In genomic region chr1:234479310-234479559, GRCh38 we compare ENCODE assay signal across 8 cellular contexts. TPM values are rescaled to one million over a fixed set of nuclear protein-coding genes. Genes with fewer than 3 reads are reported as not detected.
DNase-seq lines count a peak whose midpoint lies in the region; ATAC-seq and TF ChIP-seq lines count a peak whose summit lies in the region.

No MANE protein-coding gene starts in this region.

- no peak for DNase-seq in AG09309 (ENCODE audit: low read depth)
- no peak for DNase-seq in IMR-90
- no peak for DNase-seq in central memory CD8-positive, alpha-beta T cell (ENCODE audit: low spot score in 2 of 2)
- DNase-seq in naive thymus-derived CD8-positive, alpha-beta T cell = no peak
- DNase-seq in EL = no peak
- no peak for DNase-seq in AG08396 (ENCODE audit: low spot score)

- dilution Hi-C loops in IMR-90 (cut with HindIII; ENCODE audit: low sequenced_read_pairs, unreplicated experiment) = no loop called here

- 0 out of 2 replicates have a peak, but pooled peaks cover 2% of the 10 kb centered on the region for H3K27me3 ChIP-seq in IMR-90 (ENCODE audit: control insufficient read depth, insufficient read depth, low read length)

- no peak overlapping the region for H3K9ac ChIP-seq in IMR-90 (ENCODE audit: low read depth, low read length)

- peak overlapping the region; percentile 3; the same call in 1 of the 2 replicates for H2AK5ac ChIP-seq in IMR-90 (ENCODE audit: low read depth, low read length)

- no peaks in the 10 kb centered on the region; the same call in none of the 2 replicates for H3K9me1 ChIP-seq in IMR-90 (ENCODE audit: insufficient read depth, low read length)

- no peak for ATAC-seq in IMR-90 (ENCODE audit: low read depth)
- ATAC-seq in central memory CD8-positive, alpha-beta T cell (replicated peaks; ENCODE audit: extremely low read depth, poor library complexity, severe bottlenecking) = no peak
- ATAC-seq in naive thymus-derived CD8-positive, alpha-beta T cell = no peak
- ATAC-seq in GM21515 (IDR thresholded peaks at IDR 0.05; ENCODE audit: unreplicated experiment) = no peak
- ATAC-seq in GM18870 (IDR thresholded peaks at IDR 0.05; ENCODE audit: unreplicated experiment) = no peak

- no peaks in the 10 kb centered on the region for H3K36me3 ChIP-seq in IMR-90 (ENCODE audit: control insufficient read depth, insufficient read depth, low read length)

- CTCF ChIA-PET in IMR-90 (lab: Yijun Ruan, JAX) = no interaction called here

- H3K14ac ChIP-seq in IMR-90 (replicated peaks; ENCODE audit: low read depth, low read length) = no peak overlapping the region

- no peak overlapping the region for H3K27ac Mint-ChIP-seq in central memory CD8-positive, alpha-beta T cell (ENCODE audit: low read depth)
- H3K27ac Mint-ChIP-seq in naive thymus-derived CD8-positive, alpha-beta T cell = peak overlapping the region; percentile 34 to 92 (median 82)

- peak overlapping the region; percentile 66; the same call in 1 of the 2 replicates for H4K5ac ChIP-seq in IMR-90 (ENCODE audit: low read depth, low read length)

- no peak overlapping the region for H2BK20ac ChIP-seq in IMR-90 (ENCODE audit: low read depth, low read length)

- TF ChIP-seq CTCF in AG09309 (IDR thresholded peaks at IDR 0.05; ENCODE audit: control insufficient read depth, insufficient read depth, low read depth, low read length, missing control alignments) = no peak
- TF ChIP-seq CTCF in IMR-90 (conservative IDR thresholded peaks at IDR 0.05; ENCODE audit: low read depth, low read length) = no peak

- H2BK5ac ChIP-seq in IMR-90 (ENCODE audit: low read depth, low read length, poor library complexity, severe bottlenecking) = no peak overlapping the region

- H3K9me3 ChIP-seq in IMR-90 (ENCODE audit: control insufficient read depth, insufficient read depth, low read length) = no peaks in the 10 kb centered on the region

- H2BK15ac ChIP-seq in IMR-90 (ENCODE audit: low read depth, low read length) = no peak overlapping the region

- peak overlapping the region; percentile 97 for H2AFZ ChIP-seq in IMR-90 (replicated peaks; ENCODE audit: low read length, poor library complexity)

- peaks cover 0 to 11% of the 10 kb centered on the region in 2 experiments; a peak in 3 of 4 replicates for H3K79me1 ChIP-seq in IMR-90 (ENCODE audit: low read depth in 1 of 2, low read length in 2 of 2)

- H3K56ac ChIP-seq in IMR-90 (ENCODE audit: extremely low read depth, insufficient read depth, low read length) = no peak overlapping the region

- peak overlapping the region; percentile 79 for H3K4me2 ChIP-seq in IMR-90 (ENCODE audit: low read depth, low read length)

- intact Hi-C loops in IMR-90 (cut with micrococcal nuclease) = loop anchor here (2.0 to 10.0 kb wide), 3 partner anchors 157 to 1156 kb away; no protein-coding TSS in a partner anchor

- H3K4me3 Mint-ChIP-seq in central memory CD8-positive, alpha-beta T cell = peak overlapping the region; percentile 75
- peak overlapping the region; percentile 63 to 84 (median 80) for H3K4me3 Mint-ChIP-seq in naive thymus-derived CD8-positive, alpha-beta T cell

- H3K4me1 Mint-ChIP-seq in central memory CD8-positive, alpha-beta T cell = peaks cover 15% of the 10 kb centered on the region
- peaks cover 12 to 39% (median 37%) of the 10 kb centered on the region in 4 donors for H3K4me1 Mint-ChIP-seq in naive thymus-derived CD8-positive, alpha-beta T cell

- no peak overlapping the region for H3K18ac ChIP-seq in IMR-90 (ENCODE audit: low read depth, low read length)

- no peak overlapping the region for H3K23ac ChIP-seq in IMR-90 (ENCODE audit: low read depth, low read length)

- peaks cover 23% of the 10 kb centered on the region for H3K27me3 Mint-ChIP-seq in central memory CD8-positive, alpha-beta T cell
- peaks cover 0 to 19% (median 6%) of the 10 kb centered on the region in 5 donors for H3K27me3 Mint-ChIP-seq in naive thymus-derived CD8-positive, alpha-beta T cell

- H3K9me3 Mint-ChIP-seq in central memory CD8-positive, alpha-beta T cell = no peaks in the 10 kb centered on the region
- no peaks in the 10 kb centered on the region for H3K9me3 Mint-ChIP-seq in naive thymus-derived CD8-positive, alpha-beta T cell

- H4K20me1 ChIP-seq in IMR-90 (ENCODE audit: insufficient read depth, low read length) = no peaks in the 10 kb centered on the region; the same call in 1 of the 2 replicates

- H3K27ac ChIP-seq in IMR-90 (ENCODE audit: insufficient read depth, low read length) = no peak overlapping the region

- BruUV-seq in IMR-90 (replicated peaks; lab: Mats Ljungman, UMichigan) = no TSS peak

- H3K4me3 ChIP-seq in AG09309 (ENCODE audit: control insufficient read depth, low read depth, low read length) = peak overlapping the region; percentile 59
- peak overlapping the region; percentile 83; the same call in 1 of the 2 replicates for H3K4me3 ChIP-seq in IMR-90 (ENCODE audit: insufficient read depth, low read depth, low read length)

- no peak for TF ChIP-seq POLR2A in IMR-90 (IDR thresholded peaks at IDR 0.05; ENCODE audit: low read depth, low read length)

- in situ Hi-C loops in IMR-90 (cut with MboI; ENCODE audit: low sequenced_read_pairs) = loop anchor here (25.0 kb wide), 1 partner anchor 383 kb away; no protein-coding TSS in a partner anchor

- H3K4me1 ChIP-seq in IMR-90 (ENCODE audit: control insufficient read depth, insufficient read depth, low read length) = peaks cover 5% of the 10 kb centered on the region

- H4K8ac ChIP-seq in IMR-90 (ENCODE audit: low read depth in 2 of 2, low read length in 2 of 2) = peak overlapping the region; percentile 67 to 78; a peak in 3 of 4 replicates

- no peak overlapping the region for H4K91ac ChIP-seq in IMR-90 (ENCODE audit: insufficient read depth, low read depth, low read length)

- POLR2A ChIA-PET in IMR-90 (lab: Charles Lee; ENCODE audit: unreplicated experiment) = no interaction called here
- POLR2A ChIA-PET in naive thymus-derived CD8-positive, alpha-beta T cell (lab: Charles Lee) = interaction anchor here (0.6 to 3.2 kb wide), 8 partner anchors 11 to 1475 kb away, joined by 3 to 30 read pairs (median 6); partner anchors contain the start of genes B3GALNT2 and COA6

- no CpG with 5 or more reads among the region's 5 CpGs for WGBS in IMR-90 (ENCODE audit: extremely low coverage in 2 of 2, insufficient read length in 1 of 2), 2 experiments

- peak overlapping the region; percentile 15 for H2AK9ac ChIP-seq in IMR-90 (replicated peaks; ENCODE audit: low read depth, low read length, poor library complexity)

- no peak overlapping the region for H2BK120ac ChIP-seq in IMR-90 (ENCODE audit: low read depth, low read length)

- peak overlapping the region; percentile 48; the same call in 1 of the 2 replicates for H3K4ac ChIP-seq in IMR-90 (ENCODE audit: low read depth, low read length)

- no peak for TF ChIP-seq RAD21 in IMR-90 (IDR thresholded peaks at IDR 0.05; ENCODE audit: low read length)

- peaks cover 5% of the 10 kb centered on the region for H3K36me3 Mint-ChIP-seq in central memory CD8-positive, alpha-beta T cell (ENCODE audit: insufficient read depth)
- H3K36me3 Mint-ChIP-seq in naive thymus-derived CD8-positive, alpha-beta T cell = no peaks in the 10 kb centered on the region

TF ChIP-seq in IMR-90, 13 proteins besides CTCF, POLR2A, EP300 and RAD21:
- TF ChIP-seq RCOR1 (IDR thresholded peaks at IDR 0.05; ENCODE audit: insufficient replicate concordance, low read length) (no peak), FOS (IDR thresholded peaks at IDR 0.05; ENCODE audit: low read depth, low read length) (no peak), MXI1 (IDR thresholded peaks at IDR 0.05; ENCODE audit: borderline replicate concordance, low read depth, low read length) (no peak), SMC3 (IDR thresholded peaks at IDR 0.05; ENCODE audit: low read depth, low read length) (no peak), USF2 (IDR thresholded peaks at IDR 0.05; ENCODE audit: low read depth, low read length) (no peak), CHD1 (IDR thresholded peaks at IDR 0.05; ENCODE audit: low read depth, low read length) (no peak), ELK1 (IDR thresholded peaks at IDR 0.05; ENCODE audit: borderline replicate concordance, low read depth, low read length) (no peak), MAFK (IDR thresholded peaks at IDR 0.05; ENCODE audit: low read depth, low read length) (no peak), BHLHE40 (IDR thresholded peaks at IDR 0.05; ENCODE audit: low read depth, low read length) (no peak), CEBPB (IDR thresholded peaks at IDR 0.05; ENCODE audit: low read depth, low read length) (no peak), NFE2L2 (IDR thresholded peaks at IDR 0.05; ENCODE audit: low read depth, low read length) (no peak), MAZ (IDR thresholded peaks at IDR 0.05; ENCODE audit: borderline replicate concordance, low read depth, low read length) (no peak), RFX5 (IDR thresholded peaks at IDR 0.05; ENCODE audit: low read depth, low read length) (no peak)

RNA-seq across cellular contexts. Expression of gene TARBP1, which starts 0.3 kb away (rescaled TPM):
- total RNA-seq in IMR-90 (2012; rRNA removed) = 10.6 and 12.8 TPM in 2 replicates
- 16.0 and 17.7 TPM in 2 replicates for polyA plus RNA-seq in IMR-90 (2012; rRNA removed)
- polyA plus RNA-seq in IMR-90 (2012; cell fraction: cytosol; rRNA removed) = 2.9 and 4.6 TPM in 2 replicates
- polyA plus RNA-seq in IMR-90 (2012; cell fraction: nucleus; rRNA removed; ENCODE audit: low replicate concordance) = 20.3 and 133 TPM in 2 replicates
- total RNA-seq in naive thymus-derived CD8-positive, alpha-beta T cell = 10 to 100 TPM; 54.7 to 61.1 TPM
- polyA plus RNA-seq in naive thymus-derived CD8-positive, alpha-beta T cell = 10 to 100 TPM; 12.8 to 15.6 (median 13.2) TPM
